ENCODE assay signal across 18 cellular contexts in genomic region chr7:122746948-122747347, GRCh38. TPM values are rescaled to one million over a fixed set of nuclear protein-coding genes. Genes with fewer than 3 reads are reported as not detected.
"Had no signal": no experiment of that assay in that cellular context is flagged by ENCODE, and none has a peak within 500 bp of the region (broad histone marks: within the 10 kb centered on the region; RNA-seq: fewer than 3 reads in every experiment).

No MANE protein-coding gene starts in this region.

- H3K36me3 Mint-ChIP-seq: activated CD4-positive, alpha-beta memory T cell treated with anti-CD3 and anti-CD28 coated beads for 36 hours; activated naive CD8-positive, alpha-beta T cell treated with anti-CD3 and anti-CD28 coated beads for 36 hours; immature natural killer cell; mesothelial cell of epicardium had no signal

- H3K27ac Mint-ChIP-seq: activated CD4-positive, alpha-beta memory T cell treated with anti-CD3 and anti-CD28 coated beads for 36 hours; activated naive CD8-positive, alpha-beta T cell treated with anti-CD3 and anti-CD28 coated beads for 36 hours; immature natural killer cell; mesothelial cell of epicardium; stimulated activated naive CD8-positive, alpha-beta T cell treated with anti-CD3 and anti-CD28 coated beads, Interleukin-15, amount 100 ng/mL, for 72 hours had no signal

- H3K4me3 ChIP-seq: lower lobe of right lung had no signal

- H3K9ac ChIP-seq: parathyroid adenoma had no signal

- H3K9me3 Mint-ChIP-seq: mesothelial cell of epicardium had no signal

- H3K4me3 Mint-ChIP-seq: activated CD4-positive, alpha-beta memory T cell treated with anti-CD3 and anti-CD28 coated beads for 36 hours; activated naive CD8-positive, alpha-beta T cell treated with anti-CD3 and anti-CD28 coated beads for 36 hours; immature natural killer cell; mesothelial cell of epicardium; stimulated activated naive CD8-positive, alpha-beta T cell treated with anti-CD3 and anti-CD28 coated beads, Interleukin-15, amount 100 ng/mL, for 72 hours had no signal

- DNase-seq: activated CD4-positive, alpha-beta memory T cell treated with anti-CD3 and anti-CD28 coated beads for 36 hours; activated CD4-positive, alpha-beta T cell treated with anti-CD3 and anti-CD28 coated beads for 1 hour; activated gamma-delta T cell treated with Interleukin-2 at 50 U/mL for 16 hours; activated naive CD8-positive, alpha-beta T cell treated with anti-CD3 and anti-CD28 coated beads for 36 hours; activated T-cell treated with anti-CD3 and anti-CD28 coated beads, Interleukin-2, amount 50 U/mL, for 48 hours; brain microvascular endothelial cell; cerebellar nuclear complex; dermis blood vessel endothelial cell; immature natural killer cell; left cardiac atrium; lower lobe of right lung; stimulated activated CD4-positive, alpha-beta T cell treated with anti-CD3 and anti-CD28 coated beads, Interleukin-15, amount 100 ng/mL, for 24 hours; stimulated activated CD4-positive, alpha-beta T cell treated with anti-CD3 and anti-CD28 coated beads, Interleukin-4, amount 100 ng/mL, for 24 hours; stimulated activated naive CD8-positive, alpha-beta T cell treated with anti-CD3 and anti-CD28 coated beads, Interleukin-15, amount 100 ng/mL, for 72 hours had no signal

- H3K27me3 ChIP-seq: brain microvascular endothelial cell had no signal

- H3K27ac ChIP-seq: brain microvascular endothelial cell, lower lobe of right lung, parathyroid adenoma had no signal

- H3K9me3 ChIP-seq: lower lobe of right lung had no signal

- H3K4me1 ChIP-seq: lower lobe of right lung, parathyroid adenoma had no signal

- H3K36me3 ChIP-seq: brain microvascular endothelial cell had no signal

- ATAC-seq: left cardiac atrium; lower lobe of right lung; stimulated activated naive CD8-positive, alpha-beta T cell treated with anti-CD3 and anti-CD28 coated beads, Interleukin-15, amount 100 ng/mL, for 72 hours had no signal

- H3K27me3 Mint-ChIP-seq: activated CD4-positive, alpha-beta memory T cell treated with anti-CD3 and anti-CD28 coated beads for 36 hours; activated naive CD8-positive, alpha-beta T cell treated with anti-CD3 and anti-CD28 coated beads for 36 hours; stimulated activated naive CD8-positive, alpha-beta T cell treated with anti-CD3 and anti-CD28 coated beads, Interleukin-15, amount 100 ng/mL, for 72 hours had no signal

- H2AFZ ChIP-seq: parathyroid adenoma had no signal

- H3K79me2 ChIP-seq: parathyroid adenoma had no signal

- H3K4me1 Mint-ChIP-seq: activated naive CD8-positive, alpha-beta T cell treated with anti-CD3 and anti-CD28 coated beads for 36 hours; immature natural killer cell; mesothelial cell of epicardium; stimulated activated naive CD8-positive, alpha-beta T cell treated with anti-CD3 and anti-CD28 coated beads, Interleukin-15, amount 100 ng/mL, for 72 hours had no signal

RNA-seq across cellular contexts. Expression of gene RNF148, which starts 44.2 kb away (rescaled TPM):
- total RNA-seq: activated CD4-positive, alpha-beta memory T cell treated with anti-CD3 and anti-CD28 coated beads for 36 hours; activated naive CD8-positive, alpha-beta T cell treated with anti-CD3 and anti-CD28 coated beads for 36 hours; mesothelial cell of epicardium had no signal
- polyA plus RNA-seq: immature natural killer cell, urinary bladder had no signal

RNA-seq across cellular contexts. Expression of gene RNF133, which starts 48.0 kb away (rescaled TPM):
- total RNA-seq: activated CD4-positive, alpha-beta memory T cell treated with anti-CD3 and anti-CD28 coated beads for 36 hours; activated naive CD8-positive, alpha-beta T cell treated with anti-CD3 and anti-CD28 coated beads for 36 hours had no signal
- polyA plus RNA-seq: esophagus, immature natural killer cell had no signal
